In genomic region chr12:27523642-27524488, GRCh38 we compare ENCODE assay signal across 8 cellular contexts. TPM values are rescaled to one million over a fixed set of nuclear protein-coding genes. Genes with fewer than 3 reads are reported as not detected.
A peak's percentile ranks its signal among the peaks of the same experiment; 100 is the strongest.
DNase-seq lines count a peak whose midpoint lies in the region; FAIRE-seq and TF ChIP-seq lines count a peak whose summit lies in the region.

TSS of gene PPFIBP1 (plus strand) at chr12:27524206. CDS start at chr12:27633397, 109,191 bp downstream.

- H3K9ac ChIP-seq in SK-N-MC (ENCODE audit: insufficient read length) = peak within 1 kb of the TSS; percentile 84

- H3K9me3 ChIP-seq in SK-N-MC (ENCODE audit: low read depth, low read length) (no peaks in the 10 kb centered on the region), neutrophil (no peaks in the 10 kb centered on the region)

- peaks cover 17 to 18% of the 10 kb centered on the region in 2 experiments for H3K4me1 ChIP-seq in neutrophil (ENCODE audit: control insufficient read depth in 1 of 2, insufficient read depth in 1 of 2, low read depth in 1 of 2, low read length in 1 of 2)

- peak within 1 kb of the TSS; percentile 90 for H3K27ac Mint-ChIP-seq in activated naive CD4-positive, alpha-beta T cell treated with anti-CD3 and anti-CD28 coated beads, Interleukin-2, amount 10 ng/mL, durations not matched to agents 7 days and 5 days

- H3K4me1 Mint-ChIP-seq in activated naive CD4-positive, alpha-beta T cell treated with anti-CD3 and anti-CD28 coated beads, Interleukin-2, amount 10 ng/mL, durations not matched to agents 7 days and 5 days = peaks cover 40% of the 10 kb centered on the region

- H3K36me3 Mint-ChIP-seq in activated naive CD4-positive, alpha-beta T cell treated with anti-CD3 and anti-CD28 coated beads, Interleukin-2, amount 10 ng/mL, durations not matched to agents 7 days and 5 days = no peaks in the 10 kb centered on the region

- H3K4me3 Mint-ChIP-seq in activated naive CD4-positive, alpha-beta T cell treated with anti-CD3 and anti-CD28 coated beads, Interleukin-2, amount 10 ng/mL, durations not matched to agents 7 days and 5 days = peak within 1 kb of the TSS; percentile 94

- peak within 1 kb of the TSS; percentile 65; the same call in 1 of the 2 replicates for H3K27ac ChIP-seq in SK-N-MC
- peak within 1 kb of the TSS; percentile 41 for H3K27ac ChIP-seq in neutrophil
- peak within 1 kb of the TSS; percentile 78 for H3K27ac ChIP-seq in substantia nigra (ENCODE audit: low read depth, low read length, poor library complexity, severe bottlenecking)

- DNase-seq in GM04504 (ENCODE audit: low read depth) = peak; percentile 99
- peak; percentile 95 for DNase-seq in HFF-Myc (ENCODE audit: extremely low read depth, low read depth)
- DNase-seq in NB4 (ENCODE audit: low read depth) = peak; percentile 99
- DNase-seq in SK-N-MC (ENCODE audit: low read depth, low spot score) = peak; percentile 95
- peak; percentile 99 for DNase-seq in activated naive CD4-positive, alpha-beta T cell treated with anti-CD3 and anti-CD28 coated beads, Interleukin-2, amount 10 ng/mL, durations not matched to agents 7 days and 5 days
- DNase-seq in frontal cortex (ENCODE audit: low spot score in 2 of 2) = peak; percentile 72 to 87
- DNase-seq in substantia nigra (lab: John Stamatoyannopoulos, UW) = peak; percentile 81 to 99 (median 96)

- H3K4me3 ChIP-seq in HFF-Myc (replicated peaks; ENCODE audit: low read depth, low read length) (peak within 1 kb of the TSS; percentile 69), NB4 (ENCODE audit: low read depth, low read length) (peak within 1 kb of the TSS; percentile 81), SK-N-MC (peak within 1 kb of the TSS; percentile 91), neutrophil (ENCODE audit: low read depth in 1 of 2, low read length in 1 of 2) (peak within 1 kb of the TSS; percentile 68 to 86)

- TF ChIP-seq CTCF in HFF-Myc (IDR thresholded peaks at IDR 0.05; ENCODE audit: low read depth, low read length, missing control alignments) (no peak), NB4 (IDR thresholded peaks at IDR 0.05; ENCODE audit: low read depth, low read length) (peak; percentile 12), neutrophil (IDR thresholded peaks at IDR 0.05) (no peak)

- H3K36me3 ChIP-seq in SK-N-MC (ENCODE audit: insufficient read depth, low read length) (no peaks in the 10 kb centered on the region), neutrophil (no peaks in the 10 kb centered on the region)

- CTCF ChIA-PET in activated naive CD4-positive, alpha-beta T cell treated with anti-CD3 and anti-CD28 coated beads, Interleukin-2, amount 10 ng/mL, durations not matched to agents 7 days and 5 days (lab: Charles Lee) = interaction anchor here (1.0 to 3.3 kb wide), 10 partner anchors 10 to 144 kb away, joined by 3 to 31 read pairs (median 4); no protein-coding TSS in a partner anchor

- peaks cover 11% of the 10 kb centered on the region for H3K27me3 ChIP-seq in neutrophil

- H3K27me3 Mint-ChIP-seq in activated naive CD4-positive, alpha-beta T cell treated with anti-CD3 and anti-CD28 coated beads, Interleukin-2, amount 10 ng/mL, durations not matched to agents 7 days and 5 days = peaks cover 32% of the 10 kb centered on the region

- peak; percentile 98 for TF ChIP-seq POLR2A in NB4 (IDR thresholded peaks at IDR 0.05; ENCODE audit: extremely low read depth, insufficient read length)

- peak; percentile 59 for FAIRE-seq in frontal cortex (lab: Jason Lieb, UNC)

- H3K9me3 Mint-ChIP-seq in activated naive CD4-positive, alpha-beta T cell treated with anti-CD3 and anti-CD28 coated beads, Interleukin-2, amount 10 ng/mL, durations not matched to agents 7 days and 5 days = no peaks in the 10 kb centered on the region

RNA-seq across cellular contexts. Expression of gene PPFIBP1, which starts in this region (rescaled TPM):
- 69.3 TPM for total RNA-seq in frontal cortex

Comparison
In these comparisons a context has a peak if more than half of its experiments do, and no peak if none do; other contexts are left out.
1. Peak in every context shown above with its lines: DNase-seq, H3K4me3 ChIP-seq and H3K27ac ChIP-seq.